Comparison of ENCODE assay signal across 8 cellular contexts in genomic region chr13:91406619-91407018, GRCh38. TPM values are rescaled to one million over a fixed set of nuclear protein-coding genes. Genes with fewer than 3 reads are reported as not detected.
A peak's percentile ranks its signal among the peaks of the same experiment; 100 is the strongest.
DNase-seq lines count a peak whose midpoint lies in the region; ATAC-seq and TF ChIP-seq lines count a peak whose summit lies in the region.

No MANE protein-coding gene starts in this region.

- no peak overlapping the region for H3K27ac ChIP-seq in liver (ENCODE audit: low read depth in 1 of 2, low read length in 2 of 2)

- no peak overlapping the region for H3K27ac Mint-ChIP-seq in activated naive CD8-positive, alpha-beta T cell treated with anti-CD3 and anti-CD28 coated beads, Interleukin-2, amount 50 U/mL, for 24 hours

- peaks cover 0 to 3% (median 0%) of the 10 kb centered on the region in 4 donors for H3K27me3 ChIP-seq in liver (ENCODE audit: control insufficient read depth in 4 of 4, insufficient read depth in 4 of 4, low read length in 3 of 4)

- H3K4me3 ChIP-seq in liver (ENCODE audit: low read depth in 1 of 3, low read length in 3 of 3): no peak overlapping the region

- H3K9me3 Mint-ChIP-seq in activated naive CD8-positive, alpha-beta T cell treated with anti-CD3 and anti-CD28 coated beads, Interleukin-2, amount 50 U/mL, for 24 hours: no peaks in the 10 kb centered on the region
- H3K9me3 Mint-ChIP-seq in activated T-cell treated with anti-CD3 and anti-CD28 coated beads, Interleukin-2, amount 50 U/mL, for 4 hours: peaks cover 4% of the 10 kb centered on the region

- H3K27me3 Mint-ChIP-seq in activated naive CD8-positive, alpha-beta T cell treated with anti-CD3 and anti-CD28 coated beads, Interleukin-2, amount 50 U/mL, for 24 hours: peaks cover 25% of the 10 kb centered on the region
- peaks cover 28% of the 10 kb centered on the region for H3K27me3 Mint-ChIP-seq in activated T-cell treated with anti-CD3 and anti-CD28 coated beads, Interleukin-2, amount 50 U/mL, for 4 hours (ENCODE audit: low read depth)

- peak; percentile 49 for ATAC-seq in GM18870 (IDR thresholded peaks at IDR 0.05; ENCODE audit: unreplicated experiment)
- peak; percentile 60 for ATAC-seq in HG03095 (IDR thresholded peaks at IDR 0.05; ENCODE audit: unreplicated experiment)
- ATAC-seq in activated naive CD8-positive, alpha-beta T cell treated with anti-CD3 and anti-CD28 coated beads, Interleukin-2, amount 50 U/mL, for 24 hours: no peak
- no peak for ATAC-seq in activated T-cell treated with anti-CD3 and anti-CD28 coated beads, Interleukin-2, amount 50 U/mL, for 4 hours

- H3K4me1 Mint-ChIP-seq in activated naive CD8-positive, alpha-beta T cell treated with anti-CD3 and anti-CD28 coated beads, Interleukin-2, amount 50 U/mL, for 24 hours: no peaks in the 10 kb centered on the region
- no peaks in the 10 kb centered on the region for H3K4me1 Mint-ChIP-seq in activated T-cell treated with anti-CD3 and anti-CD28 coated beads, Interleukin-2, amount 50 U/mL, for 4 hours (ENCODE audit: low read depth)

- no peaks in the 10 kb centered on the region for H3K36me3 ChIP-seq in liver (ENCODE audit: control insufficient read depth in 4 of 4, insufficient read depth in 3 of 4, low read depth in 1 of 4, low read length in 3 of 4)

- H3K4me1 ChIP-seq in liver (ENCODE audit: control insufficient read depth in 4 of 4, insufficient read depth in 4 of 4, low read length in 3 of 4): no peaks in the 10 kb centered on the region

- peak; percentile 80 to 86 for TF ChIP-seq RAD21 in liver (IDR thresholded peaks at IDR 0.05)

- 46% methylated on average over 5 of the region's 5 CpGs for WGBS in liver

- no peak overlapping the region for H3K9ac ChIP-seq in liver (ENCODE audit: low read depth in 1 of 2, low read length in 2 of 2)

- TF ChIP-seq CTCF in liver (IDR thresholded peaks at IDR 0.05; ENCODE audit: low read depth, low read length, missing input control): peak; percentile 43

- no peaks in the 10 kb centered on the region for H3K9me3 ChIP-seq in liver (ENCODE audit: control insufficient read depth in 4 of 4, low read length in 3 of 4)

- peak; percentile 14 for DNase-seq in DMS 273 treated with DMSO at 0.1 percent for 48 hours (lab: John Stamatoyannopoulos, UW)
- DNase-seq in NCI-H226: peak; percentile 5
- peak; percentile 18 for DNase-seq in activated naive CD8-positive, alpha-beta T cell treated with anti-CD3 and anti-CD28 coated beads, Interleukin-2, amount 50 U/mL, for 24 hours
- no peak for DNase-seq in activated T-cell treated with anti-CD3 and anti-CD28 coated beads, Interleukin-2, amount 50 U/mL, for 4 hours
- DNase-seq in GF-D8 (lab: John Stamatoyannopoulos, UW): no peak

- no peaks in the 10 kb centered on the region for H3K36me3 Mint-ChIP-seq in activated naive CD8-positive, alpha-beta T cell treated with anti-CD3 and anti-CD28 coated beads, Interleukin-2, amount 50 U/mL, for 24 hours (ENCODE audit: low read depth)
- H3K36me3 Mint-ChIP-seq in activated T-cell treated with anti-CD3 and anti-CD28 coated beads, Interleukin-2, amount 50 U/mL, for 4 hours (ENCODE audit: insufficient read depth): peaks cover 2% of the 10 kb centered on the region

- no peak overlapping the region for H3K4me3 Mint-ChIP-seq in activated naive CD8-positive, alpha-beta T cell treated with anti-CD3 and anti-CD28 coated beads, Interleukin-2, amount 50 U/mL, for 24 hours
- no peak overlapping the region for H3K4me3 Mint-ChIP-seq in activated T-cell treated with anti-CD3 and anti-CD28 coated beads, Interleukin-2, amount 50 U/mL, for 4 hours

TF ChIP-seq in liver, 16 proteins besides CTCF, POLR2A, EP300 and RAD21:
- no peak for TF ChIP-seq TAF1 (conservative IDR thresholded peaks at IDR 0.05)
- TF ChIP-seq RXRA (IDR thresholded peaks at IDR 0.05): no peak
- no peak for TF ChIP-seq MAX (IDR thresholded peaks at IDR 0.05)
- no peak for TF ChIP-seq NR2F2 (IDR thresholded peaks at IDR 0.05)

RNA-seq across cellular contexts. Expression of gene GPC5, which starts 8.2 kb away (rescaled TPM):
- total RNA-seq in liver: 10 to 100 TPM in 1 of 2 donors, 1 to 10 TPM in 1; 1.1 to 22.4 TPM
- 1 to 10 TPM in 1 of 2 donors, under 1 TPM in 1; 0.51 to 2.8 TPM for polyA plus RNA-seq in liver
- under 1 TPM in 2 of 3 donors, not detected in 1; 0.13 to 0.16 TPM for total RNA-seq in activated T-cell treated with anti-CD3 and anti-CD28 coated beads, Interleukin-2, amount 50 U/mL, for 4 hours

RNA-seq across cellular contexts. Expression of gene MIR17HG, which starts 59.1 kb away (rescaled TPM):
- total RNA-seq in liver: 1 to 10 TPM; 6.1 to 7.7 TPM
- polyA plus RNA-seq in liver: 1 to 10 TPM in 1 of 2 donors, under 1 TPM in 1; 0.27 to 2.7 TPM
- total RNA-seq in activated T-cell treated with anti-CD3 and anti-CD28 coated beads, Interleukin-2, amount 50 U/mL, for 4 hours: 10 to 100 TPM; 33.9 to 35.6 (median 34.6) TPM

Comparison
In these comparisons a context has a peak if more than half of its experiments do, and no peak if none do; other contexts are left out.
1. DNase-seq: peak in DMS 273 treated with DMSO at 0.1 percent for 48 hours (single experiment), NCI-H226 (single experiment) and activated naive CD8-positive, alpha-beta T cell treated with anti-CD3 and anti-CD28 coated beads, Interleukin-2, amount 50 U/mL, for 24 hours (single experiment); none in activated T-cell treated with anti-CD3 and anti-CD28 coated beads, Interleukin-2, amount 50 U/mL, for 4 hours (single experiment) and GF-D8 (single experiment).
2. ATAC-seq: peak in GM18870 (single experiment) and HG03095 (single experiment); none in activated naive CD8-positive, alpha-beta T cell treated with anti-CD3 and anti-CD28 coated beads, Interleukin-2, amount 50 U/mL, for 24 hours (single experiment) and activated T-cell treated with anti-CD3 and anti-CD28 coated beads, Interleukin-2, amount 50 U/mL, for 4 hours (0 of 2).
3. RNA of gene MIR17HG, which starts 59.1 kb away (total RNA-seq): 33.9 to 35.6 TPM in activated T-cell treated with anti-CD3 and anti-CD28 coated beads, Interleukin-2, amount 50 U/mL, for 4 hours; 6.1 to 7.7 TPM in liver; every median in the first group is over 4 times any median in the second.